ENCODE assay signal across 8 cellular contexts in the genomic region with DNA sequence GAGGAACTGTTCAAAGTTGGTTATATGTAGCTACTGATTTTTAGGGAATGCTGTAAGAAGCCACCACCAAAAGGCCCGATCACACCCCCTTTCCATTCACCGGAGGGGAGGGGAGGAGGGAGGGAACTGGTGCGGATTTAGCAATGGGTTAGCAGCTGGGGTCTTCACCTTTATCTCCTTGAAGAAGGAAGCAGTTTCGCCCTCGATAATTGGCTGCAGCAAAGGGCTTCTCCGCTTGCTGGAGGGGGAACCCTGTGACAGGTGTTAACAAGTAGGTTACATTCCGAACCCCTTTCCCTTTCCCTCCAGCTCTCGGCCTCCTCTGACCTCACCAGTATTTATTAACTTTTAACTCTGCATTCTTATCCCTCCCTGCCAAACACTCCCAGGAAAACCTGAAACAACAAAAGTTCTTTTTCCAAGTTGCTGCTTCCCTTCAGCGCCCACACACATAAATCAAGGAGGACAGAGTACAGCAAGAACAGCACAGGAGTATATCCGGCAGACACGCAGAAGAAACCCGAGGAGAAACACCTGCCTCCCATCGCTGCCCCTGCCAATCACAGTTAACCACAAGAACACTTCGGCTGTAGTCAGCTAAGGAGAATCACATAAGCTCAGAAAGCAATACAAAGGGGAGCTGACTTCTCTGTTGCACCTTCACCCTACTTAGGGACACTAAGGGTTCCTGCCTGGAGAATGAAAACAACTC. TPM values are rescaled to one million over a fixed set of nuclear protein-coding genes. Genes with fewer than 3 reads are reported as not detected.
DNase-seq lines count a peak whose midpoint lies in the region; ATAC-seq and TF ChIP-seq lines count a peak whose summit lies in the region.

No MANE protein-coding gene starts in this region.

- H2AFZ ChIP-seq in Karpas-422 (ENCODE audit: low read length), result no peak overlapping the region

- H3K4me2 ChIP-seq in Karpas-422 (ENCODE audit: low read depth, low read length, poor library complexity, severe bottlenecking), result no peak overlapping the region

- intact Hi-C loops in posterior vena cava (cut with DNase I), result no loop called here

- no peaks in the 10 kb centered on the region for H3K36me3 ChIP-seq in Karpas-422 (ENCODE audit: insufficient read depth, low read length)

- H3K79me2 ChIP-seq in Karpas-422 (ENCODE audit: low read length), result no peaks in the 10 kb centered on the region

- TF ChIP-seq CTCF in fibroblast of villous mesenchyme (IDR thresholded peaks at IDR 0.05; ENCODE audit: insufficient read depth, low read depth, low read length), result no peak

- ATAC-seq in GM18519 (IDR thresholded peaks at IDR 0.05; ENCODE audit: low FRiP score, unreplicated experiment) (peak; percentile 87), HG02588 (IDR thresholded peaks at IDR 0.05; ENCODE audit: unreplicated experiment) (peak; percentile 68)

- no peaks in the 10 kb centered on the region for H3K4me1 ChIP-seq in Karpas-422 (ENCODE audit: low read length)

- no peak overlapping the region for H3K4me3 ChIP-seq in fibroblast of villous mesenchyme (ENCODE audit: low read depth, low read length)
- H3K4me3 ChIP-seq in Karpas-422 (ENCODE audit: low read length), result no peak overlapping the region

- H3K27me3 ChIP-seq in Karpas-422 (ENCODE audit: low read length), result no peaks in the 10 kb centered on the region; the same call in 1 of the 2 replicates

- H3K27ac ChIP-seq in Karpas-422 (ENCODE audit: low read length), result no peak overlapping the region

- H3K9me3 ChIP-seq in Karpas-422 (ENCODE audit: low read length), result no peaks in the 10 kb centered on the region

- DNase-seq in NCI-H2171 (lab: John Stamatoyannopoulos, UW) (peak; percentile 7), fibroblast of villous mesenchyme (ENCODE audit: low read depth) (peak; percentile 34), Karpas-422 (no peak), NCI-H774 (lab: John Stamatoyannopoulos, UW) (no peak), posterior vena cava (ENCODE audit: low spot score) (no peak)
- DNase-seq in stimulated activated CD4-positive, alpha-beta T cell treated with anti-CD3 and anti-CD28 coated beads, Interleukin-4, amount 100 ng/mL, for 1 hour, result peak; percentile 7

- H4K20me1 ChIP-seq in Karpas-422 (ENCODE audit: insufficient read depth, low read depth, low read length), result no peaks in the 10 kb centered on the region

- H3K9me2 ChIP-seq in Karpas-422 (replicated peaks; ENCODE audit: insufficient read depth, low read length), result no peaks in the 10 kb centered on the region

- no peak overlapping the region for H3K9ac ChIP-seq in Karpas-422 (ENCODE audit: low read length)

RNA-seq across cellular contexts. Expression of gene NAP1L5, which starts 39.8 kb away (rescaled TPM):
- 5.5 and 10.4 TPM in 2 replicates for total RNA-seq in fibroblast of villous mesenchyme
- 17.9 and 23.2 TPM in 2 replicates for total RNA-seq in Karpas-422 (2014; rRNA removed; shearing (Covaris generic); ENCODE audit: low replicate concordance)
- total RNA-seq in posterior vena cava, result 10 to 100 TPM in 1 of 2 donors, 1 to 10 TPM in 1; 9.3 to 15.0 TPM

Comparison
In these comparisons a context has a peak if more than half of its experiments do, and no peak if none do; other contexts are left out.
1. DNase-seq: peak in NCI-H2171 (single experiment), fibroblast of villous mesenchyme (single experiment) and stimulated activated CD4-positive, alpha-beta T cell treated with anti-CD3 and anti-CD28 coated beads, Interleukin-4, amount 100 ng/mL, for 1 hour (single experiment); none in Karpas-422 (single experiment), NCI-H774 (single experiment) and posterior vena cava (single experiment).